ENCODE assay signal across 25 cellular contexts in the genomic region with DNA sequence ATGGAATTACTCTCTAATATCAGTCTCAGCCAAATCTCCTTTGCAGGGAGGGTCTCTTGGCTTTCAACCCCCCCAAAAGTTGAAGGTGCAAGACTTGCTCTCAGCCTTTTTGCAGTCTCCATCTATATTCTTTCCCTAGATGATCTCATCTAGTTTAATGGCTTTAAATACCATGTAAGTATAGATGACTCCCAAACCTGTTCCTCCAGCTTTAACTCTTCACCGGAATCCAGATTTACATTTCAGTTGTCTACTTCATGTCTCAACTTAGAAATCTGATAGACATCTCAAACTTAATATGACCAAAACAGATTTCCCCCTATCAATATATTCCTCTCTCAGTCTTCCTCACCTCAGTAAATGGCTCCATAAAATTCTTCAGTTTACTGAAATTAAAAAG. TPM values are rescaled to one million over a fixed set of nuclear protein-coding genes. Genes with fewer than 3 reads are reported as not detected.
"Had no signal": no experiment of that assay in that cellular context is flagged by ENCODE, and none has a peak within 500 bp of the region (broad histone marks: within the 10 kb centered on the region; RNA-seq: fewer than 3 reads in every experiment).

No MANE protein-coding gene starts in this region.

- DNase-seq: activated CD4-positive, alpha-beta memory T cell treated with anti-CD3 and anti-CD28 coated beads for 36 hours; activated CD4-positive, alpha-beta T cell treated with anti-CD3 and anti-CD28 coated beads for 1 hour; activated naive CD4-positive, alpha-beta T cell treated with Interleukin-2 at 50 U/mL for 16 hours; activated naive CD8-positive, alpha-beta T cell treated with anti-CD3 and anti-CD28 coated beads for 36 hours; activated T-cell treated with anti-CD3 and anti-CD28 coated beads, Interleukin-2, amount 50 U/mL, for 48 hours; colonic mucosa; foreskin fibroblast; kidney; lower lobe of right lung; mesendoderm; naive thymus-derived CD4-positive, alpha-beta T cell; occipital lobe; retina; sigmoid colon; spleen; stimulated activated CD4-positive, alpha-beta T cell treated with anti-CD3 and anti-CD28 coated beads, Interleukin-4, amount 100 ng/mL, for 24 hours; stimulated activated naive CD4-positive, alpha-beta T cell treated with Interleukin-2 at 50 U/mL for 16 hours; T-cell had no signal

- ATAC-seq: left lobe of liver; lower lobe of right lung; naive thymus-derived CD4-positive, alpha-beta T cell; T-cell had no signal

- H3K4me1 ChIP-seq: breast epithelium, colonic mucosa, lower lobe of right lung, sigmoid colon, spleen had no signal

- H3K9me3 ChIP-seq: colonic mucosa, lower lobe of right lung had no signal

- H3K4me3 Mint-ChIP-seq: activated CD4-positive, alpha-beta memory T cell treated with anti-CD3 and anti-CD28 coated beads for 36 hours; activated naive CD8-positive, alpha-beta T cell treated with anti-CD3 and anti-CD28 coated beads for 36 hours; naive thymus-derived CD4-positive, alpha-beta T cell; neural crest cell; T-cell had no signal

- H3K27ac ChIP-seq: breast epithelium, colonic mucosa, lower lobe of right lung, sigmoid colon, spleen had no signal

- H3K4me3 ChIP-seq: breast epithelium, colonic mucosa, lower lobe of right lung, sigmoid colon, spleen had no signal

- H3K27me3 Mint-ChIP-seq: activated CD4-positive, alpha-beta memory T cell treated with anti-CD3 and anti-CD28 coated beads for 36 hours; activated naive CD8-positive, alpha-beta T cell treated with anti-CD3 and anti-CD28 coated beads for 36 hours; progenitor cell of endocrine pancreas had no signal

- H3K4me1 Mint-ChIP-seq: activated naive CD8-positive, alpha-beta T cell treated with anti-CD3 and anti-CD28 coated beads for 36 hours; neural crest cell had no signal

- H3K36me3 ChIP-seq: breast epithelium, colonic mucosa, lower lobe of right lung, sigmoid colon, spleen had no signal

- H3K27ac Mint-ChIP-seq: activated CD4-positive, alpha-beta memory T cell treated with anti-CD3 and anti-CD28 coated beads for 36 hours; activated naive CD8-positive, alpha-beta T cell treated with anti-CD3 and anti-CD28 coated beads for 36 hours; progenitor cell of endocrine pancreas; T-cell had no signal

- H3K27me3 ChIP-seq: breast epithelium, colonic mucosa, sigmoid colon, spleen had no signal

RNA-seq across cellular contexts. Expression of a gene that starts 9.9 kb away (rescaled TPM):
- total RNA-seq: activated CD4-positive, alpha-beta memory T cell treated with anti-CD3 and anti-CD28 coated beads for 36 hours; activated naive CD8-positive, alpha-beta T cell treated with anti-CD3 and anti-CD28 coated beads for 36 hours; astrocyte; colonic mucosa; fibroblast of lung; kidney; lower lobe of right lung; neural crest cell; occipital lobe; progenitor cell of endocrine pancreas; ureter had no signal
- polyA plus RNA-seq: fibroblast of lung; naive thymus-derived CD4-positive, alpha-beta T cell; sigmoid colon; spleen had no signal

RNA-seq across cellular contexts. Expression of a gene that starts 24.5 kb away (rescaled TPM):
- total RNA-seq: activated CD4-positive, alpha-beta memory T cell treated with anti-CD3 and anti-CD28 coated beads for 36 hours; activated naive CD8-positive, alpha-beta T cell treated with anti-CD3 and anti-CD28 coated beads for 36 hours; astrocyte; colonic mucosa; fibroblast of lung; kidney; lower lobe of right lung; neural crest cell; occipital lobe; progenitor cell of endocrine pancreas; sigmoid colon had no signal
- polyA plus RNA-seq: fibroblast of lung, sigmoid colon, spleen had no signal

RNA-seq across cellular contexts. Expression of a gene that starts 59.1 kb away (rescaled TPM):
- total RNA-seq: neural crest cell, occipital lobe had no signal
